8 cellular contexts compared by ENCODE assay signal in genomic region chr1:172727956-172728603, GRCh38.
DNase-seq lines count a peak whose midpoint lies in the region; ATAC-seq and TF ChIP-seq lines count a peak whose summit lies in the region.

No MANE protein-coding gene starts in this region.

- peaks cover 35% of the 10 kb centered on the region for H3K4me1 Mint-ChIP-seq in activated CD8-positive, alpha-beta memory T cell treated with anti-CD3 and anti-CD28 coated beads, Interleukin-2, amount 10 ng/mL, durations not matched to agents 7 days and 5 days

- no peak overlapping the region for H3K4me3 Mint-ChIP-seq in activated CD8-positive, alpha-beta memory T cell treated with anti-CD3 and anti-CD28 coated beads, Interleukin-2, amount 10 ng/mL, durations not matched to agents 7 days and 5 days

- peaks cover 15% of the 10 kb centered on the region for H3K36me3 Mint-ChIP-seq in activated CD8-positive, alpha-beta memory T cell treated with anti-CD3 and anti-CD28 coated beads, Interleukin-2, amount 10 ng/mL, durations not matched to agents 7 days and 5 days

- peak; percentile 80 for ATAC-seq in activated CD8-positive, alpha-beta memory T cell treated with anti-CD3 and anti-CD28 coated beads, Interleukin-2, amount 10 ng/mL, durations not matched to agents 7 days and 5 days

- peak; percentile 72 for DNase-seq in activated CD8-positive, alpha-beta memory T cell treated with anti-CD3 and anti-CD28 coated beads, Interleukin-2, amount 10 ng/mL, durations not matched to agents 7 days and 5 days
- DNase-seq in activated CD8-positive, alpha-beta memory T cell treated with anti-CD3 and anti-CD28 coated beads for 24 hours: no peak
- DNase-seq in HK-2 (ENCODE audit: unreplicated experiment) (peak; percentile 41), SW 1271 (lab: John Stamatoyannopoulos, UW) (peak; percentile 28 to 43), epithelial cell of proximal tubule (ENCODE audit: low read depth) (no peak), T1000 (lab: John Stamatoyannopoulos, UW) (no peak), NCI-H1105 (lab: John Stamatoyannopoulos, UW) (no peak)
- DNase-seq in stimulated activated CD4-positive, alpha-beta T cell treated with anti-CD3 and anti-CD28 coated beads, Interleukin-12 subunit alpha, Interleukin-12 subunit beta, amount 100 ng/mL, for 48 hours (ENCODE audit: low read depth in 2 of 3, low spot score in 1 of 3): peak in 2 of 3 donors; percentile 54 to 61

- peak; percentile 69 for TF ChIP-seq CTCF in epithelial cell of proximal tubule (conservative IDR thresholded peaks at IDR 0.05; ENCODE audit: low read depth, low read length)

- peaks cover 9% of the 10 kb centered on the region for H3K9me3 Mint-ChIP-seq in activated CD8-positive, alpha-beta memory T cell treated with anti-CD3 and anti-CD28 coated beads, Interleukin-2, amount 10 ng/mL, durations not matched to agents 7 days and 5 days (ENCODE audit: low read depth)

- H3K4me3 ChIP-seq in epithelial cell of proximal tubule (ENCODE audit: low read depth, low read length): no peak overlapping the region

- H3K27ac Mint-ChIP-seq in activated CD8-positive, alpha-beta memory T cell treated with anti-CD3 and anti-CD28 coated beads, Interleukin-2, amount 10 ng/mL, durations not matched to agents 7 days and 5 days: peak overlapping the region; percentile 12

- peaks cover 23% of the 10 kb centered on the region for H3K27me3 Mint-ChIP-seq in activated CD8-positive, alpha-beta memory T cell treated with anti-CD3 and anti-CD28 coated beads, Interleukin-2, amount 10 ng/mL, durations not matched to agents 7 days and 5 days

- CTCF ChIA-PET in activated CD8-positive, alpha-beta memory T cell treated with anti-CD3 and anti-CD28 coated beads, Interleukin-2, amount 10 ng/mL, durations not matched to agents 7 days and 5 days (lab: Charles Lee): interaction anchor here (0.7 to 7.6 kb wide), 30 partner anchors 8 to 474 kb away, joined by 3 to 71 read pairs (median 4); partner anchors contain the start of genes FASLG, PIGC and SUCO

Comparison
In these comparisons a context has a peak if more than half of its experiments do, and no peak if none do; other contexts are left out.
1. DNase-seq: peak in activated CD8-positive, alpha-beta memory T cell treated with anti-CD3 and anti-CD28 coated beads, Interleukin-2, amount 10 ng/mL, durations not matched to agents 7 days and 5 days (single experiment), HK-2 (single experiment), SW 1271 (2 of 2) and stimulated activated CD4-positive, alpha-beta T cell treated with anti-CD3 and anti-CD28 coated beads, Interleukin-12 subunit alpha, Interleukin-12 subunit beta, amount 100 ng/mL, for 48 hours (2 of 3); none in activated CD8-positive, alpha-beta memory T cell treated with anti-CD3 and anti-CD28 coated beads for 24 hours (single experiment), epithelial cell of proximal tubule (single experiment), T1000 (single experiment) and NCI-H1105 (single experiment).